Comparison of ENCODE assay signal across 8 cellular contexts in the genomic region with DNA sequence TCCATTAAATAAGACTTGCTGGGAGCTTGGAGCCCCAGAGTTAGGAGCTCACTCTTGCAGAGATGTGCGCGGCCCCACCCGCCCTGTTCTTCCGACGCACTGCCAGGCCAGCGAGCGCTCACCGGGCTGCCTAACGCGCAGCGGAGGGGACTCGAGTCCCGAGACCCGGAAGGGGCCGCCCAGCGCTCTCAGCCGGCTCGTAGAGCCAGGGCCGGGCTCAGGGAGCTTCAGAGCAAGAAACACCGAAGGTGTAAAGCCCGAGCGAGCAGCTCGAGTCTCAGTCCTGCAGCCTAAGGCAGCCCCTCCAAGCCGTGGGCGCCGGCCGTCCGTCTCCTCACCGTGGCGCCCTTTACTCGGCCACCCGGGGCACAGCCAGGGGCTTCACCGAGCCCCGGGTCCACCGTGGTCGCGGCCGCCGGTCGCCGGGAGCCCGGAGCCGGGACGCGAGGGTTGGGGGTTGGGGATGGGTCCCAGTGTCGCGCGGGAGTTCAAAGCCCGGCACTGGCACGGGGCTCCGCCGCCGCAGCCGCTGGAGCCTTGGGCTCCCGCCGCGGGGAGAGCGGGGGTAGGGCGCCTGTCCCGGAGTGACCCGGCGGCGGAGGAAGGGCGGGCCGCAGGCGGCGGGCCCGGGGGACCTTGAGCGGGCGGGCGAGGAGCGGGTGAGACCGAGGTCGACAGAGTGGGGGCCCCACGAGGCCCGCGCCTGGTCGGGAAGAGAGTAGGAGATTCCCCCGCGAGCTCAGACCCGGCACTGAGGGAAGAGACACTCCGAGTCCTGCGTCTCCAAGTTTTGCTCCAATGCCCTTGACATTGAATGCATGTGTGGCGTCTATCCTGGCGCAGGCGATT. TPM values are rescaled to one million over a fixed set of nuclear protein-coding genes. Genes with fewer than 3 reads are reported as not detected.
DNase-seq lines count a peak whose midpoint lies in the region; ATAC-seq and TF ChIP-seq lines count a peak whose summit lies in the region.

No MANE protein-coding gene starts in this region.

- H3K4me3 ChIP-seq in A673 (ENCODE audit: low read depth, low read length, poor library complexity, severe bottlenecking) (peak overlapping the region; percentile 40), HAP-1 (peak overlapping the region; percentile 35)

- no peaks in the 10 kb centered on the region for H3K36me3 ChIP-seq in A673 (ENCODE audit: insufficient read depth, low read length, poor library complexity, severe bottlenecking)
- no peaks in the 10 kb centered on the region for H3K36me3 ChIP-seq in HAP-1 (replicated peaks)

- CTCF ChIA-PET in A673 (lab: Charles Lee), result no interaction called here

- H3K27me3 ChIP-seq in A673 (replicated peaks; ENCODE audit: insufficient read depth, low read depth, low read length, poor library complexity) (peaks cover 78% of the 10 kb centered on the region), HAP-1 (ENCODE audit: low read depth) (no peaks in the 10 kb centered on the region)

- no TSS peak for BruUV-seq in A673 (replicated peaks; lab: Mats Ljungman, UMichigan)

- in situ Hi-C loops in HAP-1 (cut with MboI; ENCODE audit: low sequenced_read_pairs) (no loop called here), GM13977 (cut with MboI; ENCODE audit: low pct_unique_long_range_greater_than_20kb, low sequenced_read_pairs, unreplicated experiment) (no loop called here)

- intact Hi-C loops in A673 (cut with micrococcal nuclease; ENCODE audit: unreplicated experiment) (no loop called here), cardiac septum (cut with DNase I) (loop anchor here (2.0 to 5.0 kb wide), 2 partner anchors 27 to 61 kb away; a partner anchor contains a TSS)

- TF ChIP-seq CTCF in A673 (conservative IDR thresholded peaks at IDR 0.05; ENCODE audit: low read depth, low read length) (no peak), VCaP (conservative IDR thresholded peaks at IDR 0.05) (peak; percentile 35), GM13977 (IDR thresholded peaks at IDR 0.05; ENCODE audit: extremely low read depth, insufficient read depth, missing control alignments) (no peak)

- peak; percentile 22 for DNase-seq in A673 (ENCODE audit: low spot score)
- peak in 1 of 2 experiments; percentile 69 for DNase-seq in HAP-1 (ENCODE audit: low spot score in 2 of 2)
- DNase-seq in cardiac septum (ENCODE audit: low spot score), result peak; percentile 78
- peak; percentile 44 for DNase-seq in occipital lobe (lab: John Stamatoyannopoulos, UW)
- no peak for DNase-seq in GM13977 (ENCODE audit: low spot score)
- DNase-seq in NCI-H446 treated with DMSO at 0.1 percent for 48 hours (lab: John Stamatoyannopoulos, UW), result no peak

- no peak overlapping the region for H3K27ac ChIP-seq in A673 (ENCODE audit: low read depth, low read length, poor library complexity, severe bottlenecking)
- peak overlapping the region; percentile 84 for H3K27ac ChIP-seq in VCaP

- no peak for ATAC-seq in GM18867 (IDR thresholded peaks at IDR 0.05; ENCODE audit: unreplicated experiment)

- H3K4me1 ChIP-seq in A673 (ENCODE audit: insufficient read depth, low read length, poor library complexity, severe bottlenecking), result peaks cover 9% of the 10 kb centered on the region
- peaks cover 53% of the 10 kb centered on the region for H3K4me1 ChIP-seq in HAP-1

- POLR2A ChIA-PET in A673 (lab: Charles Lee; ENCODE audit: low non-redundant PET), result no interaction called here

- H3K9me3 ChIP-seq in A673 (ENCODE audit: low read depth, low read length, poor library complexity, severe bottlenecking) (no peaks in the 10 kb centered on the region), HAP-1 (no peaks in the 10 kb centered on the region)

RNA-seq across cellular contexts. Expression of a gene that starts 26.9 kb away (rescaled TPM):
- total RNA-seq in A673 (2021) (0.11 and 0.22 TPM in 2 replicates), cardiac septum (27.2 TPM), occipital lobe (44.5 TPM)

Comparison
In these comparisons a context has a peak if more than half of its experiments do, and no peak if none do; other contexts are left out.
1. DNase-seq: peak in A673 (single experiment), cardiac septum (single experiment) and occipital lobe (single experiment); none in GM13977 (single experiment) and NCI-H446 treated with DMSO at 0.1 percent for 48 hours (single experiment).
2. RNA of a gene that starts 26.9 kb away (total RNA-seq): 44.5 TPM in occipital lobe (single experiment) and 27.2 TPM in cardiac septum (single experiment); 0.11 to 0.22 TPM in A673; every median in the first group is over 10 times any median in the second.